16 cellular contexts compared by ENCODE assay signal in genomic region chr16:1290032-1290431, GRCh38.
DNase-seq lines count a peak whose midpoint lies in the region.
"Had no signal": no experiment of that assay in that cellular context is flagged by ENCODE, and none has a peak within 500 bp of the region (broad histone marks: within the 10 kb centered on the region; RNA-seq: fewer than 3 reads in every experiment).

No MANE protein-coding gene starts in this region.

- peak overlapping the region; percentile 3; the same call in 1 of the 2 replicates for H3K9ac ChIP-seq in BLaER1
- peak overlapping the region; percentile 59 for H3K9ac ChIP-seq in NT2/D1 (ENCODE audit: insufficient read length, low read depth)
- no peak overlapping the region for H3K9ac ChIP-seq in iPS-20b (ENCODE audit: low read depth, low read length)

- H3K4me3 ChIP-seq in BLaER1 (peak overlapping the region; percentile 18; the same call in 1 of the 2 replicates), NT2/D1 (ENCODE audit: insufficient read length, low read depth) (peak overlapping the region; percentile 21), iPS-20b (ENCODE audit: low read length) (peak overlapping the region; percentile 61; the same call in 1 of the 2 replicates)
- H3K4me3 ChIP-seq: cardiac muscle cell, uterus had no signal

- H3K4me2 ChIP-seq in BLaER1 = peak overlapping the region; percentile 96

- H3K27ac ChIP-seq in BLaER1 (peak overlapping the region; percentile 41; the same call in 1 of the 2 replicates), iPS-20b (ENCODE audit: low read length) (no peak overlapping the region)
- H3K27ac ChIP-seq: cardiac muscle cell, RWPE1, uterus had no signal

- H3K4me1 ChIP-seq in BLaER1 (peaks cover 58% of the 10 kb centered on the region), NT2/D1 (ENCODE audit: insufficient read depth, insufficient read length) (peaks cover 12% of the 10 kb centered on the region), iPS-20b (ENCODE audit: insufficient read depth, low read length) (peaks cover 6% of the 10 kb centered on the region; the same call in 1 of the 2 replicates)
- H3K4me1 ChIP-seq: uterus had no signal

- H3K9me3 ChIP-seq in BLaER1 (no peaks in the 10 kb centered on the region), NT2/D1 (ENCODE audit: insufficient read depth, low read length) (no peaks in the 10 kb centered on the region), iPS-20b (ENCODE audit: insufficient read depth, low read depth, low read length) (no peaks in the 10 kb centered on the region)
- H3K9me3 ChIP-seq: uterus had no signal

- DNase-seq in NT2/D1 (ENCODE audit: low read depth, low spot score) (no peak), NCI-H2171 (lab: John Stamatoyannopoulos, UW) (no peak), NCI-H2107 (lab: John Stamatoyannopoulos, UW) (no peak)
- no peak for DNase-seq in activated CD8-positive, alpha-beta memory T cell treated with anti-CD3 and anti-CD28 coated beads, Interleukin-2, amount 50 U/mL, for 48 hours
- DNase-seq: activated CD4-positive, CD25-positive, alpha-beta regulatory T cell treated with anti-CD3 and anti-CD28 coated beads, Interleukin-2, amount 50 U/mL, for 72 hours; Calu3; foreskin melanocyte; NCI-H2081; nucleus accumbens; stimulated activated naive CD4-positive, alpha-beta T cell treated with Interleukin-2 at 50 U/mL for 16 hours; T-helper 2 cell; uterus had no signal

- H3K27me3 ChIP-seq in BLaER1 (peaks cover 23% of the 10 kb centered on the region; the same call in 1 of the 2 replicates), NT2/D1 (ENCODE audit: insufficient read depth, insufficient read length) (peaks cover 58% of the 10 kb centered on the region), iPS-20b (ENCODE audit: insufficient read depth, low read length) (peaks cover 54% of the 10 kb centered on the region)

- no peaks in the 10 kb centered on the region for H4K20me1 ChIP-seq in BLaER1

- H3K36me3 ChIP-seq in BLaER1 (no peaks in the 10 kb centered on the region), NT2/D1 (ENCODE audit: insufficient read depth, insufficient read length, low read length) (no peaks in the 10 kb centered on the region), iPS-20b (ENCODE audit: insufficient read depth, low read depth, low read length) (no peaks in the 10 kb centered on the region)
- H3K36me3 ChIP-seq: cardiac muscle cell, uterus had no signal
